1 cellular context compared by ENCODE assay signal in the genomic region with DNA sequence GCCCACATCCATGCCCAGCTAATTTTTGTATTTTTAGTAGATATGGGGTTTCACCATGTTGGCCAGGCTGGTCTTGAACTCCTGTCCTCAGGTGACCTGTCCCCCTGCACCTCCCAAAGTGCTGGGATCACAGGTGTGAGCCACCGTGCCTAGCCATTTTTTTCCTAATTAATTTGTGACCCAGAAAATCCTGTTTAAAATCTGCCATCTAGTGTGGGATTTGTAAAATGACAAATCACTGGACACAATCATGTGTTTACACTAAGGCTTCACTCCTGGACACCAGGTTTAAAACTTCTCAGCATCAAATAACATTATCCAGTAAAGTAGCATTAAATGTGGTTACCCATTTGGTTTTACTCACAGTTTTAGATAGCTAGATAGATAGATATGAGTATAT.
TF ChIP-seq lines count a peak whose summit lies in the region.

No MANE protein-coding gene starts in this region.

TF ChIP-seq in WTC11, 78 proteins besides CTCF, POLR2A, EP300 and RAD21 (continued from another document):
- TF ChIP-seq FOXP4 (CRISPR knock-in tag; IDR thresholded peaks at IDR 0.05) (no peak), ZNF512 (CRISPR knock-in tag; IDR thresholded peaks at IDR 0.05; ENCODE audit: borderline replicate concordance) (no peak), ESRRA (CRISPR knock-in tag; IDR thresholded peaks at IDR 0.05; ENCODE audit: borderline replicate concordance) (no peak), EMX1 (CRISPR knock-in tag; IDR thresholded peaks at IDR 0.05) (no peak), TCF7 (CRISPR knock-in tag; IDR thresholded peaks at IDR 0.05; ENCODE audit: low read depth) (no peak), RELA (CRISPR knock-in tag; IDR thresholded peaks at IDR 0.05; ENCODE audit: borderline replicate concordance) (no peak), GTF2I (CRISPR knock-in tag; conservative IDR thresholded peaks at IDR 0.05) (no peak), NR3C1 (CRISPR knock-in tag; conservative IDR thresholded peaks at IDR 0.05; ENCODE audit: low read depth) (no peak), NFE2L1 (CRISPR knock-in tag; IDR thresholded peaks at IDR 0.05) (no peak)
- TF ChIP-seq, protein P1, sequence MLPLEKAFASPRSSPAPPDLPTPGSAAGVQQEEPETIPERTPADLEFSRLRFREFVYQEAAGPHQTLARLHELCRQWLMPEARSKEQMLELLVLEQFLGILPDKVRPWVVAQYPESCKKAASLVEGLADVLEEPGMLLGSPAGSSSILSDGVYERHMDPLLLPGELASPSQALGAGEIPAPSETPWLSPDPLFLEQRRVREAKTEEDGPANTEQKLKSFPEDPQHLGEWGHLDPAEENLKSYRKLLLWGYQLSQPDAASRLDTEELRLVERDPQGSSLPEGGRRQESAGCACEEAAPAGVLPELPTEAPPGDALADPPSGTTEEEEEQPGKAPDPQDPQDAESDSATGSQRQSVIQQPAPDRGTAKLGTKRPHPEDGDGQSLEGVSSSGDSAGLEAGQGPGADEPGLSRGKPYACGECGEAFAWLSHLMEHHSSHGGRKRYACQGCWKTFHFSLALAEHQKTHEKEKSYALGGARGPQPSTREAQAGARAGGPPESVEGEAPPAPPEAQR (CRISPR knock-in tag; IDR thresholded peaks at IDR 0.05) = no peak
- TF ChIP-seq, protein P2, sequence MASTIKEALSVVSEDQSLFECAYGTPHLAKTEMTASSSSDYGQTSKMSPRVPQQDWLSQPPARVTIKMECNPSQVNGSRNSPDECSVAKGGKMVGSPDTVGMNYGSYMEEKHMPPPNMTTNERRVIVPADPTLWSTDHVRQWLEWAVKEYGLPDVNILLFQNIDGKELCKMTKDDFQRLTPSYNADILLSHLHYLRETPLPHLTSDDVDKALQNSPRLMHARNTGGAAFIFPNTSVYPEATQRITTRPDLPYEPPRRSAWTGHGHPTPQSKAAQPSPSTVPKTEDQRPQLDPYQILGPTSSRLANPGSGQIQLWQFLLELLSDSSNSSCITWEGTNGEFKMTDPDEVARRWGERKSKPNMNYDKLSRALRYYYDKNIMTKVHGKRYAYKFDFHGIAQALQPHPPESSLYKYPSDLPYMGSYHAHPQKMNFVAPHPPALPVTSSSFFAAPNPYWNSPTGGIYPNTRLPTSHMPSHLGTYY (CRISPR knock-in tag; IDR thresholded peaks at IDR 0.05) = no peak
- TF ChIP-seq, protein P3, sequence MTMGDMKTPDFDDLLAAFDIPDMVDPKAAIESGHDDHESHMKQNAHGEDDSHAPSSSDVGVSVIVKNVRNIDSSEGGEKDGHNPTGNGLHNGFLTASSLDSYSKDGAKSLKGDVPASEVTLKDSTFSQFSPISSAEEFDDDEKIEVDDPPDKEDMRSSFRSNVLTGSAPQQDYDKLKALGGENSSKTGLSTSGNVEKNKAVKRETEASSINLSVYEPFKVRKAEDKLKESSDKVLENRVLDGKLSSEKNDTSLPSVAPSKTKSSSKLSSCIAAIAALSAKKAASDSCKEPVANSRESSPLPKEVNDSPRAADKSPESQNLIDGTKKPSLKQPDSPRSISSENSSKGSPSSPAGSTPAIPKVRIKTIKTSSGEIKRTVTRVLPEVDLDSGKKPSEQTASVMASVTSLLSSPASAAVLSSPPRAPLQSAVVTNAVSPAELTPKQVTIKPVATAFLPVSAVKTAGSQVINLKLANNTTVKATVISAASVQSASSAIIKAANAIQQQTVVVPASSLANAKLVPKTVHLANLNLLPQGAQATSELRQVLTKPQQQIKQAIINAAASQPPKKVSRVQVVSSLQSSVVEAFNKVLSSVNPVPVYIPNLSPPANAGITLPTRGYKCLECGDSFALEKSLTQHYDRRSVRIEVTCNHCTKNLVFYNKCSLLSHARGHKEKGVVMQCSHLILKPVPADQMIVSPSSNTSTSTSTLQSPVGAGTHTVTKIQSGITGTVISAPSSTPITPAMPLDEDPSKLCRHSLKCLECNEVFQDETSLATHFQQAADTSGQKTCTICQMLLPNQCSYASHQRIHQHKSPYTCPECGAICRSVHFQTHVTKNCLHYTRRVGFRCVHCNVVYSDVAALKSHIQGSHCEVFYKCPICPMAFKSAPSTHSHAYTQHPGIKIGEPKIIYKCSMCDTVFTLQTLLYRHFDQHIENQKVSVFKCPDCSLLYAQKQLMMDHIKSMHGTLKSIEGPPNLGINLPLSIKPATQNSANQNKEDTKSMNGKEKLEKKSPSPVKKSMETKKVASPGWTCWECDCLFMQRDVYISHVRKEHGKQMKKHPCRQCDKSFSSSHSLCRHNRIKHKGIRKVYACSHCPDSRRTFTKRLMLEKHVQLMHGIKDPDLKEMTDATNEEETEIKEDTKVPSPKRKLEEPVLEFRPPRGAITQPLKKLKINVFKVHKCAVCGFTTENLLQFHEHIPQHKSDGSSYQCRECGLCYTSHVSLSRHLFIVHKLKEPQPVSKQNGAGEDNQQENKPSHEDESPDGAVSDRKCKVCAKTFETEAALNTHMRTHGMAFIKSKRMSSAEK (CRISPR knock-in tag; IDR thresholded peaks at IDR 0.05; ENCODE audit: borderline replicate concordance) = no peak
- TF ChIP-seq, protein P4, sequence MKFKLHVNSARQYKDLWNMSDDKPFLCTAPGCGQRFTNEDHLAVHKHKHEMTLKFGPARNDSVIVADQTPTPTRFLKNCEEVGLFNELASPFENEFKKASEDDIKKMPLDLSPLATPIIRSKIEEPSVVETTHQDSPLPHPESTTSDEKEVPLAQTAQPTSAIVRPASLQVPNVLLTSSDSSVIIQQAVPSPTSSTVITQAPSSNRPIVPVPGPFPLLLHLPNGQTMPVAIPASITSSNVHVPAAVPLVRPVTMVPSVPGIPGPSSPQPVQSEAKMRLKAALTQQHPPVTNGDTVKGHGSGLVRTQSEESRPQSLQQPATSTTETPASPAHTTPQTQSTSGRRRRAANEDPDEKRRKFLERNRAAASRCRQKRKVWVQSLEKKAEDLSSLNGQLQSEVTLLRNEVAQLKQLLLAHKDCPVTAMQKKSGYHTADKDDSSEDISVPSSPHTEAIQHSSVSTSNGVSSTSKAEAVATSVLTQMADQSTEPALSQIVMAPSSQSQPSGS (CRISPR knock-in tag; IDR thresholded peaks at IDR 0.05; ENCODE audit: borderline replicate concordance, low read depth) = no peak
TF ChIP-seq in WTC11: peak in this region for 0.
